In the genomic region with DNA sequence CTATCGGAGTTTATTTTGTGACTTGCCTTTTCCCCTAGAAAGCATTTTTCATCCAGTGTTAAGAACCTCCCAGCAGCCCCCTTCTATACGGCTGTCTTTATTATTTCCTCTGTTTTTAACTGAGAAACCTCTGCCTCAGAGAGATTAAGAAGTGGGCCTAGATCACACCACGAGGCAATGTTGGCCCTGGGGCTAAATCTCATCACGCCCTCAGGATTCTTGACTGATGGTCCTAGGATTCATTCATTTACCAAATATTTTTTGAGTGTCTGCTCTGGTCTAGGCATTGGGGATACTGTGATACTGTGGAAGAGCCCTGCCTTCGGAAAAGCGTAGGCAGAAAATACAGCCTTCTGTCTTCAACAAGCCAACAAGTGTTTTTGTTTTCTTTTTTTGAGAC, we compare ENCODE assay signal across 25 cellular contexts.
"Had no signal": no experiment of that assay in that cellular context is flagged by ENCODE, and none has a peak within 500 bp of the region (broad histone marks: within the 10 kb centered on the region; RNA-seq: fewer than 3 reads in every experiment).

No MANE protein-coding gene starts in this region.

- H3K79me2 ChIP-seq: parathyroid adenoma had no signal

- H3K4me2 ChIP-seq: neural progenitor cell had no signal

- H3K9ac ChIP-seq: neural progenitor cell, parathyroid adenoma had no signal

- H3K4me1 ChIP-seq: neural progenitor cell, parathyroid adenoma, psoas muscle, right lobe of liver, testis, transverse colon had no signal

- H3K36me3 ChIP-seq: neural progenitor cell, ovary, right lobe of liver, suprapubic skin, tibial artery, transverse colon, vagina had no signal

- H3K4me3 ChIP-seq: neural progenitor cell, ovary, psoas muscle, right lobe of liver, suprapubic skin, testis, tibial artery, transverse colon, upper lobe of left lung, vagina had no signal

- DNase-seq: naive thymus-derived CD4-positive, alpha-beta T cell; natural killer cell; occipital lobe; ovary; right cardiac atrium; right lobe of liver; small intestine; stimulated activated CD4-positive, alpha-beta T cell treated with anti-CD3 and anti-CD28 coated beads, Interleukin-15, amount 100 ng/mL, for 24 hours; stimulated activated CD4-positive, alpha-beta T cell treated with anti-CD3 and anti-CD28 coated beads, Interleukin-4, amount 100 ng/mL, for 1 hour; stimulated activated CD4-positive, alpha-beta T cell treated with anti-CD3 and anti-CD28 coated beads, Interleukin-4, amount 100 ng/mL, for 4 hours; stimulated activated CD8-positive, alpha-beta memory T cell treated with anti-CD3 and anti-CD28 coated beads, Interleukin-4, amount 100 ng/mL, for 48 hours; stimulated activated naive CD4-positive, alpha-beta T cell; stimulated activated naive CD8-positive, alpha-beta T cell treated with anti-CD3 and anti-CD28 coated beads, Interleukin-15, amount 100 ng/mL, for 72 hours; stimulated activated naive CD8-positive, alpha-beta T cell treated with anti-CD3 and anti-CD28 coated beads, Interleukin-15, Interleukin-2, amounts not matched to agents 100 U/mL and 50 U/mL, for 24 hours; substantia nigra; testis; tibial artery; transverse colon; upper lobe of left lung had no signal

- ATAC-seq: naive thymus-derived CD4-positive, alpha-beta T cell; natural killer cell; psoas muscle; right cardiac atrium; right lobe of liver; stimulated activated memory B cell treated with anti-CD40 and anti-IgM and Interleukin-4, amounts not matched to agents 10 μg/mL and 1 μg/mL and 100 μg/mL, for 72 hours; stimulated activated naive CD8-positive, alpha-beta T cell treated with anti-CD3 and anti-CD28 coated beads, Interleukin-15, amount 100 ng/mL, for 72 hours; stimulated activated naive CD8-positive, alpha-beta T cell treated with anti-CD3 and anti-CD28 coated beads, Interleukin-15, Interleukin-2, amounts not matched to agents 100 U/mL and 50 U/mL, for 24 hours had no signal

- H3K9me3 ChIP-seq: ovary, psoas muscle, right lobe of liver, suprapubic skin, testis, tibial artery, transverse colon, upper lobe of left lung, vagina had no signal

- H3K27me3 ChIP-seq: neural progenitor cell, ovary, right lobe of liver, suprapubic skin, testis, tibial artery, transverse colon, upper lobe of left lung, vagina had no signal

- H3K27ac ChIP-seq: neural progenitor cell, ovary, parathyroid adenoma, psoas muscle, right lobe of liver, suprapubic skin, testis, tibial artery, transverse colon, upper lobe of left lung, vagina had no signal

- H2AFZ ChIP-seq: neural progenitor cell, parathyroid adenoma had no signal
